In the genomic region with DNA sequence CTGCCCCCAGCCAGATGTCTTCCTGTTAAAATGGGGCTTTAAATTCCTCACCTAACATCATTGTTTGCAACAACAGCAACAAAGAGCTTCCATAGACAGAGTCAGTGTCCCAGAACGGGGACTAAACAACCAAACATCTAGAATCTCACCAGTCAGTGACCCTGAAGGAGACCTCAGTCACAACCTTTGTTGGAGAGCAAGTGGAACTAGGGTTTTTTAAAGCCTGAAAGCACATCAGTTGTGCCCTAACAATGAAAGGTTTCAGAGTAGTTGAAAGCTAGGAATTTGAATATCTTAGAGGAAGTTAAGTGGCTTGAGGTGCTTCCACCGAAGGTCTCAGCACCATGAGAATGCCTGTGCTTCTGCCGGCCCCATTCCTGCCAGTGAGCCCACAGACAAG, we compare ENCODE assay signal across 19 cellular contexts.
A peak's percentile ranks its signal among the peaks of the same experiment; 100 is the strongest.
DNase-seq lines count a peak whose midpoint lies in the region; ATAC-seq lines count a peak whose summit lies in the region.
"Had no signal": no experiment of that assay in that cellular context is flagged by ENCODE, and none has a peak within 500 bp of the region (broad histone marks: within the 10 kb centered on the region; RNA-seq: fewer than 3 reads in every experiment).

No MANE protein-coding gene starts in this region.

- ATAC-seq in GM18498 (IDR thresholded peaks at IDR 0.05; ENCODE audit: unreplicated experiment) = peak; percentile 31
- peak; percentile 15 to 19 for ATAC-seq in stimulated activated naive B cell treated with anti-CD40 and anti-IgM and Interleukin-4, amounts not matched to agents 10 μg/mL and 1 μg/mL and 100 μg/mL, for 72 hours (replicated peaks)
- no peak for ATAC-seq in HG03108 (IDR thresholded peaks at IDR 0.05; ENCODE audit: unreplicated experiment)
- ATAC-seq in GM21390 (IDR thresholded peaks at IDR 0.05; ENCODE audit: unreplicated experiment) = no peak
- ATAC-seq: activated CD4-positive, CD25-positive, alpha-beta regulatory T cell treated with anti-CD3 and anti-CD28 coated beads, Interleukin-2, amount 50 U/mL, for 24 hours; HCT116 had no signal

- H3K27ac ChIP-seq in HUES48 (ENCODE audit: low read depth, low read length) = peak overlapping the region; percentile 45
- H3K27ac ChIP-seq in duodenal mucosa (ENCODE audit: low read depth, low read length) = peak overlapping the region; percentile 50
- H3K27ac ChIP-seq: left ventricle myocardium inferior, uterus had no signal

- H3K4me1 Mint-ChIP-seq in stimulated activated naive B cell treated with anti-CD40 and anti-IgM and Interleukin-4, amounts not matched to agents 10 μg/mL and 1 μg/mL and 100 μg/mL, for 72 hours = peaks cover 67 to 92% of the 10 kb centered on the region in 2 donors

- no peaks in the 10 kb centered on the region for H3K27me3 Mint-ChIP-seq in stimulated activated naive B cell treated with anti-CD40 and anti-IgM and Interleukin-4, amounts not matched to agents 10 μg/mL and 1 μg/mL and 100 μg/mL, for 72 hours

- peaks cover 16% of the 10 kb centered on the region for H3K4me1 ChIP-seq in HUES48 (ENCODE audit: control insufficient read depth, insufficient read depth, low read length)
- H3K4me1 ChIP-seq in duodenal mucosa (ENCODE audit: control insufficient read depth in 1 of 2, insufficient read depth in 2 of 2, low read length in 2 of 2) = peaks cover 18 to 22% of the 10 kb centered on the region in 2 donors
- H3K4me1 ChIP-seq: uterus had no signal

- peaks cover 2 to 5% of the 10 kb centered on the region in 2 donors for H3K36me3 Mint-ChIP-seq in stimulated activated naive B cell treated with anti-CD40 and anti-IgM and Interleukin-4, amounts not matched to agents 10 μg/mL and 1 μg/mL and 100 μg/mL, for 72 hours

- H3K9me3 Mint-ChIP-seq in stimulated activated naive B cell treated with anti-CD40 and anti-IgM and Interleukin-4, amounts not matched to agents 10 μg/mL and 1 μg/mL and 100 μg/mL, for 72 hours = no peaks in the 10 kb centered on the region

- peak overlapping the region in 1 of 2 donors; percentile 34 for H3K4me3 Mint-ChIP-seq in stimulated activated naive B cell treated with anti-CD40 and anti-IgM and Interleukin-4, amounts not matched to agents 10 μg/mL and 1 μg/mL and 100 μg/mL, for 72 hours

- H3K27ac Mint-ChIP-seq in stimulated activated naive B cell treated with anti-CD40 and anti-IgM and Interleukin-4, amounts not matched to agents 10 μg/mL and 1 μg/mL and 100 μg/mL, for 72 hours = peak overlapping the region; percentile 65

- H3K9ac ChIP-seq in HUES48 (ENCODE audit: low read depth, low read length) (no peak overlapping the region), duodenal mucosa (ENCODE audit: low read depth in 1 of 2, low read length in 2 of 2) (no peak overlapping the region)

- H3K4me3 ChIP-seq in HUES48 (ENCODE audit: low read depth, low read length) = no peak overlapping the region
- H3K4me3 ChIP-seq in duodenal mucosa (ENCODE audit: low read depth in 1 of 2, low read length in 2 of 2) = no peak overlapping the region
- H3K4me3 ChIP-seq: left ventricle myocardium inferior, uterus had no signal

- no peaks in the 10 kb centered on the region for H3K9me3 ChIP-seq in HUES48 (ENCODE audit: control insufficient read depth, insufficient read depth, low read length)
- H3K9me3 ChIP-seq in duodenal mucosa (ENCODE audit: control insufficient read depth in 1 of 2, low read length in 2 of 2) = no peaks in the 10 kb centered on the region
- H3K9me3 ChIP-seq: left ventricle myocardium inferior, uterus had no signal

- H3K36me3 ChIP-seq in HUES48 (ENCODE audit: control insufficient read depth, insufficient read depth, low read length) (no peaks in the 10 kb centered on the region), duodenal mucosa (ENCODE audit: control insufficient read depth in 1 of 2, insufficient read depth in 2 of 2, low read length in 2 of 2) (peaks cover 4 to 8% of the 10 kb centered on the region in 2 donors)
- H3K36me3 ChIP-seq: uterus had no signal

- H3K27me3 ChIP-seq in HUES48 (ENCODE audit: control insufficient read depth, insufficient read depth, low read length) (peaks cover 4% of the 10 kb centered on the region; the same call in 1 of the 2 replicates), duodenal mucosa (ENCODE audit: control insufficient read depth in 1 of 2, insufficient read depth in 2 of 2, low read length in 2 of 2) (no peaks in the 10 kb centered on the region)
- H3K27me3 ChIP-seq: uterus had no signal

- DNase-seq in stimulated activated naive B cell treated with anti-CD40 and anti-IgM and Interleukin-4, amounts not matched to agents 10 μg/mL and 1 μg/mL and 100 μg/mL, for 72 hours = no peak
- DNase-seq in ecto neural progenitor cell (ENCODE audit: low spot score) = no peak
- DNase-seq: activated effector memory CD4-positive, alpha-beta T cell treated with anti-CD3 and anti-CD28 coated beads, Interleukin-2, amount 50 U/mL, for 16 hours; amniotic stem cell; effector CD4-positive, alpha-beta T cell; glutamatergic neuron; left ventricle myocardium inferior; NCI-H1105 treated with DMSO at 0.1 percent for 48 hours; NCI-H2107; occipital lobe; stimulated activated CD4-positive, alpha-beta T cell treated with anti-CD3 and anti-CD28 coated beads, Interleukin-2, amount 100 ng/mL, for 24 hours; uterus had no signal

Comparison
In these comparisons a context has a peak if more than half of its experiments do, and no peak if none do; other contexts are left out.
1. ATAC-seq: peak in GM18498 (single experiment) and stimulated activated naive B cell treated with anti-CD40 and anti-IgM and Interleukin-4, amounts not matched to agents 10 μg/mL and 1 μg/mL and 100 μg/mL, for 72 hours (2 of 2); none in HG03108 (single experiment) and GM21390 (single experiment).